In the genomic region with DNA sequence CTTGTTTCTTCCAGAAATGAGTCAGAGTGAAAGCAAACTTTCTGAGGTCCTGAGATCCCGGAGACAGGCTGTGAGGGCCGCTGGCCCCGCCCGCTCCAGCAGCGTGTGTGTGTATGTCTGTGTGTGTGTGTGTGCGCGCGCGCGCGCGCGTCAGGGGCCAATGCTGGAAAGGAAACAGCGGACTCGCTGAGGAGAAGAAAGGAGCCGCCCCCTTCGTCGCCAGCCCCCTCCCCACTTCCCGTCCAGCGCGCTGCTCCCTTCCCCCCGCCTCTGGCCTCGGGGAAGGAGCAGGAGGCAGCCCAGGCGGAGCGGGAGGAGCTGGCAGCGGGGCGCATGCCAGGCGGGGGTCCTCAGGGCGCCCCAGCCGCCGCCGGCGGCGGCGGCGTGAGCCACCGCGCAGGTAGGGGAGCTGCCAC, we compare ENCODE assay signal across 8 cellular contexts.
DNase-seq lines count a peak whose midpoint lies in the region; ATAC-seq lines count a peak whose summit lies in the region.

A gene (plus strand): TSS at position 256 of the 416 bp plus-strand sequence. CDS start 78 bp downstream, at position 334.

- peak; percentile 93 for DNase-seq in NCI-H2227 (lab: John Stamatoyannopoulos, UW; ENCODE audit: unreplicated experiment)
- peak; percentile 55 for DNase-seq in activated CD4-positive, alpha-beta T cell treated with anti-CD3 and anti-CD28 coated beads for 1 hour
- DNase-seq in cortex of kidney (lab: John Stamatoyannopoulos, UW), result peak; percentile 53
- peak; percentile 37 to 45 for DNase-seq in stimulated activated CD4-positive, alpha-beta T cell treated with anti-CD3 and anti-CD28 coated beads, Interleukin-15, amount 100 ng/mL, for 1 hour (ENCODE audit: low read depth in 1 of 2, low spot score in 1 of 2)

- H3K27me3 ChIP-seq in layer of hippocampus (ENCODE audit: control insufficient read depth, insufficient read depth, low read length), result no peaks in the 10 kb centered on the region

- H3K27ac ChIP-seq in layer of hippocampus (ENCODE audit: low read depth, low read length), result peak within 1 kb of the TSS; percentile 85

- peak; percentile 59 for ATAC-seq in GM18498 (IDR thresholded peaks at IDR 0.05; ENCODE audit: unreplicated experiment)
- ATAC-seq in HG03097 (IDR thresholded peaks at IDR 0.05; ENCODE audit: low FRiP score, unreplicated experiment), result peak; percentile 50
- ATAC-seq in HG03469 (IDR thresholded peaks at IDR 0.05; ENCODE audit: unreplicated experiment), result no peak

Comparison
In these comparisons a context has a peak if more than half of its experiments do, and no peak if none do; other contexts are left out.
1. DNase-seq: peak in every context shown above with its lines; median percentile 93 in NCI-H2227; 55 in activated CD4-positive, alpha-beta T cell treated with anti-CD3 and anti-CD28 coated beads for 1 hour; 53 in cortex of kidney; 41 in stimulated activated CD4-positive, alpha-beta T cell treated with anti-CD3 and anti-CD28 coated beads, Interleukin-15, amount 100 ng/mL, for 1 hour.